In genomic region chr14:100019156-100019882, GRCh38 we compare ENCODE assay signal across 1 cellular context.
TF ChIP-seq lines count a peak whose summit lies in the region.

No MANE protein-coding gene starts in this region.

TF ChIP-seq in HEK293, 187 proteins besides CTCF, POLR2A, EP300 and RAD21 (continued from another document):
- peak; percentile 91 for TF ChIP-seq ZBTB17 (tag by site-specific recombination; IDR thresholded peaks at IDR 0.05)
- no peak; the same call in 1 of the 2 replicates for TF ChIP-seq ZBTB44 (tag by site-specific recombination; IDR thresholded peaks at IDR 0.05)
- no peak for TF ChIP-seq ATF2 (tag by site-specific recombination; IDR thresholded peaks at IDR 0.05; ENCODE audit: low read depth)
- no peak for TF ChIP-seq ZEB2 (tag by site-specific recombination; IDR thresholded peaks at IDR 0.05)
- no peak for TF ChIP-seq FEZF1 (tag by site-specific recombination; IDR thresholded peaks at IDR 0.05)
- no peak for TF ChIP-seq ZNF544 (tag by site-specific recombination; IDR thresholded peaks at IDR 0.05)
- TF ChIP-seq ZNF558 (tag by site-specific recombination; IDR thresholded peaks at IDR 0.05), result no peak
- no peak for TF ChIP-seq ZSCAN5A (tag by site-specific recombination; IDR thresholded peaks at IDR 0.05)
- no peak for TF ChIP-seq ZNF76 (tag by site-specific recombination; IDR thresholded peaks at IDR 0.05; ENCODE audit: borderline replicate concordance, low read depth)
- peak; percentile 38; the same call in 1 of the 2 replicates for TF ChIP-seq ZFHX2 (tag by site-specific recombination; conservative IDR thresholded peaks at IDR 0.05)
- TF ChIP-seq ZNF324 (tag by site-specific recombination; IDR thresholded peaks at IDR 0.05), result no peak
- no peak for TF ChIP-seq REPIN1 (tag by site-specific recombination; IDR thresholded peaks at IDR 0.05; ENCODE audit: low read depth)
- TF ChIP-seq ZNF530 (tag by site-specific recombination; IDR thresholded peaks at IDR 0.05; ENCODE audit: low read depth), result no peak
- no peak for TF ChIP-seq ZNF488 (tag by site-specific recombination; IDR thresholded peaks at IDR 0.05)
- no peak for TF ChIP-seq ZBTB20 (tag by site-specific recombination; IDR thresholded peaks at IDR 0.05)
- TF ChIP-seq YY1 (tag by site-specific recombination; IDR thresholded peaks at IDR 0.05), result no peak
- TF ChIP-seq ZNF280C (tag by site-specific recombination; IDR thresholded peaks at IDR 0.05), result no peak
- TF ChIP-seq ZNF707 (tag by site-specific recombination; IDR thresholded peaks at IDR 0.05), result no peak
- no peak for TF ChIP-seq ZNF133 (tag by site-specific recombination; IDR thresholded peaks at IDR 0.05)
- TF ChIP-seq ZSCAN4 (tag by site-specific recombination; IDR thresholded peaks at IDR 0.05), result no peak
- peak; percentile 36; the same call in 1 of the 2 replicates for TF ChIP-seq KLF9 (tag by site-specific recombination; IDR thresholded peaks at IDR 0.05; ENCODE audit: low read depth)
- no peak for TF ChIP-seq ZNF121 (tag by site-specific recombination; IDR thresholded peaks at IDR 0.05)
- TF ChIP-seq GLI4 (tag by site-specific recombination; IDR thresholded peaks at IDR 0.05), result no peak
- TF ChIP-seq HOXA7 (CRISPR knock-in tag; IDR thresholded peaks at IDR 0.05; ENCODE audit: borderline replicate concordance), result no peak
- no peak for TF ChIP-seq ZNF280D (tag by site-specific recombination; IDR thresholded peaks at IDR 0.05)
- no peak for TF ChIP-seq KLF8 (tag by site-specific recombination; IDR thresholded peaks at IDR 0.05)
- TF ChIP-seq GLIS2 (tag by site-specific recombination; IDR thresholded peaks at IDR 0.05), result no peak
- no peak for TF ChIP-seq ZNF423 (tag by site-specific recombination; IDR thresholded peaks at IDR 0.05)
- no peak for TF ChIP-seq ZNF580 (tag by site-specific recombination; IDR thresholded peaks at IDR 0.05)
- no peak for TF ChIP-seq ZXDB (tag by site-specific recombination; IDR thresholded peaks at IDR 0.05)
- TF ChIP-seq ZFP41 (tag by site-specific recombination; IDR thresholded peaks at IDR 0.05; ENCODE audit: borderline replicate concordance), result no peak
- no peak for TF ChIP-seq ZNF561 (tag by site-specific recombination; IDR thresholded peaks at IDR 0.05; ENCODE audit: borderline replicate concordance)
- TF ChIP-seq ZBTB6 (tag by site-specific recombination; IDR thresholded peaks at IDR 0.05), result peak; percentile 13; the same call in 1 of the 2 replicates
- TF ChIP-seq ZNF600 (tag by site-specific recombination; IDR thresholded peaks at IDR 0.05), result peak; percentile 90
- peak; percentile 59; the same call in 1 of the 2 replicates for TF ChIP-seq ZSCAN30 (tag by site-specific recombination; IDR thresholded peaks at IDR 0.05)
- no peak for TF ChIP-seq HIC1 (tag by site-specific recombination; IDR thresholded peaks at IDR 0.05)
- no peak for TF ChIP-seq ZNF302 (tag by site-specific recombination; IDR thresholded peaks at IDR 0.05; ENCODE audit: low read depth)
- TF ChIP-seq SCRT2 (tag by site-specific recombination; IDR thresholded peaks at IDR 0.05), result peak; percentile 48
- TF ChIP-seq ZBTB7A (tag by site-specific recombination; IDR thresholded peaks at IDR 0.05; ENCODE audit: low read depth), result no peak
- no peak for TF ChIP-seq IKZF3 (tag by site-specific recombination; IDR thresholded peaks at IDR 0.05)
- TF ChIP-seq PATZ1 (tag by site-specific recombination; IDR thresholded peaks at IDR 0.05), result no peak
- TF ChIP-seq HOXD13 (CRISPR knock-in tag; IDR thresholded peaks at IDR 0.05; ENCODE audit: borderline replicate concordance), result no peak
